Comparison of ENCODE assay signal across 35 cellular contexts in the genomic region with DNA sequence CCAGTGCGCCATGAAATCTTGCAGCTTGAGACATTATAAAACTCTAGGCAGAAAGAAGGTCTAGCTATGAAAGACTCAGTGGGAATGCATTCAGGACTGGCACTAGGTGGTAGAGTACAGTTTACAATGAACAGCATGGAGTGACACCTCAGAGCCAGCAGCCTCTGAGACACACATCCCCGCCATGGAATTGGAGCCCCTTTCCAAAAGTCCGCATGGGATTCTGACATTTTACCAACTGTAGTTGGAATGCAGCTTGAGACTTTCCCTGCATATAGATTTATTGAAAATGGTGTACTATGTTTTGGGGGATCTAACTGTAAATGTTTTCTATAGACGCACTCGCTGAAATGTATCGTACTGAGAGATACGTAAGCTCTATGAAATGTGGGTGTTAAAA.
"Had no signal": no experiment of that assay in that cellular context is flagged by ENCODE, and none has a peak within 500 bp of the region (broad histone marks: within the 10 kb centered on the region; RNA-seq: fewer than 3 reads in every experiment).

No MANE protein-coding gene starts in this region.

- DNase-seq: Karpas-422, Kasumi-1, KG1, MG63, MM.1S, MV-4-11, NCI-H1048, NCI-H1092, NCI-H1092 treated with DMSO at 0.1 percent for 48 hours, NCI-H1105, NCI-H1105 treated with DMSO at 0.1 percent for 48 hours, NCI-H1417, NCI-H1417 treated with DMSO at 0.1 percent for 48 hours, NCI-H1436, NCI-H1436 treated with DMSO at 0.1 percent for 48 hours, NCI-H146, NCI-H1694, NCI-H1694 treated with DMSO at 0.1 percent for 48 hours, NCI-H187, NCI-H187 treated with DMSO at 0.1 percent for 48 hours, NCI-H1930, NCI-H2029, NCI-H2029 treated with DMSO at 0.1 percent for 48 hours, NCI-H2081, NCI-H2081 treated with DMSO at 0.1 percent for 48 hours, NCI-H2107, NCI-H2171, NCI-H2171 treated with DMSO at 0.1 percent for 48 hours, NCI-H2227 treated with DMSO at 0.1 percent for 48 hours, NCI-H226, NCI-H345, NCI-H446, NCI-H446 treated with DMSO at 0.1 percent for 48 hours, NCI-H510A had no signal

- H3K27me3 ChIP-seq: MG63 had no signal

- H3K4me3 ChIP-seq: MG63 had no signal

- H3K36me3 ChIP-seq: MG63 had no signal

- H3K9me3 ChIP-seq: MG63 had no signal

- H3K27ac ChIP-seq: KMS-11 had no signal
